Comparison of ENCODE assay signal across 8 cellular contexts in the genomic region with DNA sequence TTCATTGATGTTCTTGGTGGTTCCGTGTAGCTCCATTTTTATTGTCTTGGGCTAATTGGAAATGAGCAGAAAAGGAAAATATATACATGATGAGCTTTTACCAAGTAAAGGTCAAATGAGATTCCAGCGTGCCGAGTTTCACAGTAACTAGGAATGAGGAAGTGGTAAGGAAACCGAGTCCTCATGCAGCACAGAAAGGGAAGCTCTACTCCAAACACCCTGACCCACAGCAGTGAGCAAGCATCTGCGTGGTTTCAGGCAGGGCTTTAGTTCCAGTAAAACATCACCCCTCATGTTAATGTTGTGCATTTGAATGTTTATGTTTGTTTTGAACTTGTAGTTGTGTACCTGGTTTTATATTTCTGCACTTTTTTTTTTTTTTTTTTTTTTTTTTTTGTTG.
A peak's percentile ranks its signal among the peaks of the same experiment; 100 is the strongest.
DNase-seq lines count a peak whose midpoint lies in the region; ATAC-seq, FAIRE-seq and TF ChIP-seq lines count a peak whose summit lies in the region.

No MANE protein-coding gene starts in this region.

- intact Hi-C loops in MCF 10A (cut with micrococcal nuclease) = no loop called here
- intact Hi-C loops in pancreas (cut with DNase I) = no loop called here
- intact Hi-C loops in posterior cingulate gyrus (cut with DNase I) = no loop called here

- H3K4me1 ChIP-seq in pancreas = peaks cover 0 to 3% (median 0%) of the 10 kb centered on the region in 3 donors

- POLR2A ChIA-PET in MCF 10A (lab: Yijun Ruan, JAX) = no interaction called here

- TF ChIP-seq CTCF in MCF 10A (IDR thresholded peaks at IDR 0.05; ENCODE audit: unreplicated experiment) = no peak
- no peak for TF ChIP-seq CTCF in pancreas (IDR thresholded peaks at IDR 0.05)

- H3K27me3 ChIP-seq in pancreas = no peaks in the 10 kb centered on the region

- no peak overlapping the region for H3K27ac Mint-ChIP-seq in MCF 10A (ENCODE audit: low read depth, unreplicated experiment)

- H3K36me3 ChIP-seq in pancreas = no peaks in the 10 kb centered on the region

- CTCF ChIA-PET in MCF 10A (lab: Yijun Ruan, JAX) = no interaction called here

- WGBS in pancreas, 2 donors = 64 to 65% methylated on average over 5 of the region's 5 CpGs

- H3K4me3 Mint-ChIP-seq in MCF 10A (ENCODE audit: unreplicated experiment) = no peak overlapping the region

- peak; percentile 61 for ATAC-seq in HG03521 (IDR thresholded peaks at IDR 0.05; ENCODE audit: unreplicated experiment)
- peak in 3 of 4 donors; percentile 63 to 87 (median 86) for ATAC-seq in pancreas
- ATAC-seq in GM21526 (IDR thresholded peaks at IDR 0.05; ENCODE audit: low FRiP score, unreplicated experiment) = no peak

- no peaks in the 10 kb centered on the region for H3K27me3 Mint-ChIP-seq in MCF 10A (ENCODE audit: insufficient read depth, unreplicated experiment)

- no peaks in the 10 kb centered on the region for H3K4me1 Mint-ChIP-seq in MCF 10A (ENCODE audit: insufficient read depth, unreplicated experiment)

- H3K9me3 Mint-ChIP-seq in MCF 10A (ENCODE audit: unreplicated experiment) = no peaks in the 10 kb centered on the region

- H3K27ac ChIP-seq in pancreas = no peak overlapping the region

- DNase-seq in T47D (ENCODE audit: low read depth in 1 of 2, low spot score in 1 of 2) (peak; percentile 19 to 47), MCF 10A (ENCODE audit: unreplicated experiment) (no peak), astrocyte of the hippocampus (ENCODE audit: low read depth, low spot score) (peak; percentile 56), pancreas (peak in 1 of 6 donors; percentile 36), NCI-H1105 treated with DMSO at 0.1 percent for 48 hours (lab: John Stamatoyannopoulos, UW) (no peak), posterior cingulate gyrus (no peak)

- in situ Hi-C loops in T47D (cut with HindIII; ENCODE audit: low pct_unique_long_range_greater_than_20kb, low sequenced_read_pairs) = no loop called here

- no peaks in the 10 kb centered on the region for H3K9me3 ChIP-seq in pancreas

- no TSS peak for BruUV-seq in MCF 10A (replicated peaks; lab: Mats Ljungman, UMichigan)

- no peak for FAIRE-seq in pancreas (lab: Jason Lieb, UNC)

- no peaks in the 10 kb centered on the region for H3K36me3 Mint-ChIP-seq in MCF 10A (ENCODE audit: insufficient read depth, unreplicated experiment)

- no peak overlapping the region for H3K4me3 ChIP-seq in pancreas

Comparison
In these comparisons a context has a peak if more than half of its experiments do, and no peak if none do; other contexts are left out.
1. DNase-seq: peak in T47D (2 of 2) and astrocyte of the hippocampus (single experiment); none in MCF 10A (single experiment), NCI-H1105 treated with DMSO at 0.1 percent for 48 hours (single experiment) and posterior cingulate gyrus (0 of 10).